In the genomic region with DNA sequence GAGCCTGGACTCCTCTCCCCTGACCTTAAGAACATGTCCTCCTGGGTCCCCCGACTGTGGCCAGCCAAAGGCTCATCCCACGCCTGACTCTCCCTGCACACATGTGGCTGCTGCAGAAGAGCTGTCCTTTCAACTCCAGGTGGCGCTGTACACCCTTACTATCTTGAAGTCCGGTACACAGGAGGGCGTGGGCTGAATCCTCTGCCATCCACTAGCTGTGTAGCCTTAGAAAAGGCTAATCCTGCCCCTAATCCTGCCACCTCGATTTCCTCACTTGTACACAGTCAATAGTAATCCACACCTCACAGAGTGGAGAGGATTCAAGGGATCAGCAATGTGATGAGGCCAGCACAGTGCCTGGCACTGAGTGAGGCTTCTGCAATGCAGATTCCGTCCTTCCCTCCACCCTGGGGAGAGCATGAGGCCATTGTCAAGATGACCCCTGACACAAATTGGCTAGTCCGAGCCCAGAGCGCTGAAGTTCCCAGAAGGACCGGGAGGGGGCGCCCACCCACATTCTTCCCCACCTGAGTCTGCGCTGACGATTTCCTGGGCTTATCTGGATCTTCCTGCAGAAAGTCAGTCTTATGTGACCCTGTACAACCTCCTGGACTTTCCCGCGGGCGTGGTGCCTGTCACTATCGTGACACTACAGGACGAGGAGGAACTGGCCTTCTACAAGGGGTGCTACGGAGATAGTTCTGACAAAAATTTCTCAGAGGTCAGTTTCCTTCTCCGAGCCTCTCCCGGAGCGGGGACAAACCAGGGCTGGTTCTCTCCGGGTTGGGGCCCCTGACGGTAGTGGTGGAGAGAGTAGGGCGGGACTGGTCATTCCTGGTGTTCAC, we compare ENCODE assay signal across 8 cellular contexts. TPM values are rescaled to one million over a fixed set of nuclear protein-coding genes. Genes with fewer than 3 reads are reported as not detected.
A peak's percentile ranks its signal among the peaks of the same experiment; 100 is the strongest.
DNase-seq lines count a peak whose midpoint lies in the region; FAIRE-seq and TF ChIP-seq lines count a peak whose summit lies in the region.

No MANE protein-coding gene starts in this region.

- peak; percentile 86 for DNase-seq in GM19239 (ENCODE audit: insufficient read length, low spot score)
- peak; percentile 68 for DNase-seq in HS-27A (ENCODE audit: low read depth)
- peak; percentile 97 for DNase-seq in OCI-M1 (lab: John Stamatoyannopoulos, UW)
- DNase-seq in activated T-helper 1 cell treated with anti-CD3 and anti-CD28 coated beads, Interleukin-12 subunit alpha, Interleukin-12 subunit beta, Interleukin-2, Interleukin-4 antibody, amounts not matched to agents 30 ng/mL and 10 ng/mL and 1 ng/mL, durations not matched to agents 14 hours and 24 hours and 36 hours (ENCODE audit: low spot score) = peak; percentile 56
- peak; percentile 82 for DNase-seq in fibroblast of pulmonary artery (ENCODE audit: low read depth)

- H3K27ac Mint-ChIP-seq in activated T-helper 1 cell treated with anti-CD3 and anti-CD28 coated beads, Interleukin-12 subunit alpha, Interleukin-12 subunit beta, Interleukin-2, Interleukin-4 antibody, amounts not matched to agents 30 ng/mL and 10 ng/mL and 1 ng/mL, durations not matched to agents 14 hours and 24 hours and 36 hours = peak overlapping the region; percentile 64
- peak overlapping the region; percentile 81 for H3K27ac Mint-ChIP-seq in stimulated activated naive CD8-positive, alpha-beta T cell treated with anti-CD3 and anti-CD28 coated beads, Interleukin-15, Interleukin-2, amounts not matched to agents 100 ng/mL and 50 ng/mL, for 24 hours

- no peaks in the 10 kb centered on the region for H3K9me2 ChIP-seq in neural cell (ENCODE audit: insufficient read depth, low read length)

- H3K4me1 Mint-ChIP-seq in activated T-helper 1 cell treated with anti-CD3 and anti-CD28 coated beads, Interleukin-12 subunit alpha, Interleukin-12 subunit beta, Interleukin-2, Interleukin-4 antibody, amounts not matched to agents 30 ng/mL and 10 ng/mL and 1 ng/mL, durations not matched to agents 14 hours and 24 hours and 36 hours (ENCODE audit: low read depth) = peaks cover 13% of the 10 kb centered on the region
- peaks cover 10% of the 10 kb centered on the region for H3K4me1 Mint-ChIP-seq in stimulated activated naive CD8-positive, alpha-beta T cell treated with anti-CD3 and anti-CD28 coated beads, Interleukin-15, Interleukin-2, amounts not matched to agents 100 ng/mL and 50 ng/mL, for 24 hours (ENCODE audit: low read depth)

- peaks cover 38% of the 10 kb centered on the region for H3K27me3 Mint-ChIP-seq in activated T-helper 1 cell treated with anti-CD3 and anti-CD28 coated beads, Interleukin-12 subunit alpha, Interleukin-12 subunit beta, Interleukin-2, Interleukin-4 antibody, amounts not matched to agents 30 ng/mL and 10 ng/mL and 1 ng/mL, durations not matched to agents 14 hours and 24 hours and 36 hours (ENCODE audit: insufficient read depth)
- peaks cover 13% of the 10 kb centered on the region for H3K27me3 Mint-ChIP-seq in stimulated activated naive CD8-positive, alpha-beta T cell treated with anti-CD3 and anti-CD28 coated beads, Interleukin-15, Interleukin-2, amounts not matched to agents 100 ng/mL and 50 ng/mL, for 24 hours

- no peaks in the 10 kb centered on the region for H3K9me3 Mint-ChIP-seq in activated T-helper 1 cell treated with anti-CD3 and anti-CD28 coated beads, Interleukin-12 subunit alpha, Interleukin-12 subunit beta, Interleukin-2, Interleukin-4 antibody, amounts not matched to agents 30 ng/mL and 10 ng/mL and 1 ng/mL, durations not matched to agents 14 hours and 24 hours and 36 hours
- no peaks in the 10 kb centered on the region for H3K9me3 Mint-ChIP-seq in stimulated activated naive CD8-positive, alpha-beta T cell treated with anti-CD3 and anti-CD28 coated beads, Interleukin-15, Interleukin-2, amounts not matched to agents 100 ng/mL and 50 ng/mL, for 24 hours

- H3K36me3 Mint-ChIP-seq in activated T-helper 1 cell treated with anti-CD3 and anti-CD28 coated beads, Interleukin-12 subunit alpha, Interleukin-12 subunit beta, Interleukin-2, Interleukin-4 antibody, amounts not matched to agents 30 ng/mL and 10 ng/mL and 1 ng/mL, durations not matched to agents 14 hours and 24 hours and 36 hours (ENCODE audit: low read depth) = peaks cover 2% of the 10 kb centered on the region
- no peaks in the 10 kb centered on the region for H3K36me3 Mint-ChIP-seq in stimulated activated naive CD8-positive, alpha-beta T cell treated with anti-CD3 and anti-CD28 coated beads, Interleukin-15, Interleukin-2, amounts not matched to agents 100 ng/mL and 50 ng/mL, for 24 hours (ENCODE audit: low read depth)

- no peak for TF ChIP-seq EP300 in neural cell (conservative IDR thresholded peaks at IDR 0.05; ENCODE audit: poor library complexity, severe bottlenecking)

- intact Hi-C loops in activated T-helper 1 cell treated with anti-CD3 and anti-CD28 coated beads, Interleukin-12 subunit alpha, Interleukin-12 subunit beta, Interleukin-2, Interleukin-4 antibody, amounts not matched to agents 30 ng/mL and 10 ng/mL and 1 ng/mL, durations not matched to agents 14 hours and 24 hours and 36 hours (cut with micrococcal nuclease) = loop anchor here (1.0 to 5.0 kb wide), 4 partner anchors 35 to 276 kb away; a partner anchor contains a TSS

- peak overlapping the region; percentile 81 for H3K4me3 Mint-ChIP-seq in activated T-helper 1 cell treated with anti-CD3 and anti-CD28 coated beads, Interleukin-12 subunit alpha, Interleukin-12 subunit beta, Interleukin-2, Interleukin-4 antibody, amounts not matched to agents 30 ng/mL and 10 ng/mL and 1 ng/mL, durations not matched to agents 14 hours and 24 hours and 36 hours
- peak overlapping the region; percentile 83 for H3K4me3 Mint-ChIP-seq in stimulated activated naive CD8-positive, alpha-beta T cell treated with anti-CD3 and anti-CD28 coated beads, Interleukin-15, Interleukin-2, amounts not matched to agents 100 ng/mL and 50 ng/mL, for 24 hours

- no peak for FAIRE-seq in GM19239 (lab: Jason Lieb, UNC)

- peaks cover 0 to 11% (median 3%) of the 10 kb centered on the region in 11 experiments; a peak in 9 of 22 replicates for H4K20me1 ChIP-seq in BLaER1 treated with 17β-estradiol and CSF1 and Interleukin-3, amounts not matched to agents 10 nM and 100 nM
- no peaks in the 10 kb centered on the region for H4K20me1 ChIP-seq in neural cell (ENCODE audit: insufficient read depth)

- H3K9ac ChIP-seq in BLaER1 treated with 17β-estradiol and CSF1 and Interleukin-3, amounts not matched to agents 10 nM and 100 nM = peak overlapping the region in 10 of 11 experiments; percentile 37 to 65 (median 58); a peak in 17 of 22 replicates
- no peak overlapping the region for H3K9ac ChIP-seq in neural cell (ENCODE audit: low read length)

- peak; percentile 43 for TF ChIP-seq RAD21 in neural cell (conservative IDR thresholded peaks at IDR 0.05)

- H3K4me2 ChIP-seq in BLaER1 treated with 17β-estradiol and CSF1 and Interleukin-3, amounts not matched to agents 10 nM and 100 nM = peak overlapping the region; percentile 81 to 97 (median 88)
- H3K4me2 ChIP-seq in neural cell (ENCODE audit: low read length) = no peak overlapping the region

- H3K27me3 ChIP-seq in BLaER1 treated with 17β-estradiol and CSF1 and Interleukin-3, amounts not matched to agents 10 nM and 100 nM = peaks cover 7 to 14% (median 11%) of the 10 kb centered on the region in 11 experiments
- H3K27me3 ChIP-seq in neural cell (ENCODE audit: insufficient read depth, low read depth, low read length) = peaks cover 37% of the 10 kb centered on the region

- no peaks in the 10 kb centered on the region for H3K36me3 ChIP-seq in BLaER1 treated with 17β-estradiol and CSF1 and Interleukin-3, amounts not matched to agents 10 nM and 100 nM
- no peaks in the 10 kb centered on the region for H3K36me3 ChIP-seq in neural cell (ENCODE audit: insufficient read depth, low read length)

- H3K4me3 ChIP-seq in BLaER1 treated with 17β-estradiol and CSF1 and Interleukin-3, amounts not matched to agents 10 nM and 100 nM = peak overlapping the region; percentile 43 to 66 (median 56)
- peak overlapping the region; percentile 48 for H3K4me3 ChIP-seq in fibroblast of pulmonary artery (replicated peaks; ENCODE audit: low read depth, low read length)
- H3K4me3 ChIP-seq in neural cell (ENCODE audit: low read length) = no peak overlapping the region

- no peaks in the 10 kb centered on the region for H3F3A ChIP-seq in neural cell (ENCODE audit: insufficient read depth, low read length, poor library complexity, severe bottlenecking)

- TF ChIP-seq CTCF in fibroblast of pulmonary artery (IDR thresholded peaks at IDR 0.05; ENCODE audit: low read length, missing control alignments) = peak; percentile 82
- peak; percentile 79 for TF ChIP-seq CTCF in neural cell (IDR thresholded peaks at IDR 0.05; ENCODE audit: poor library complexity, severe bottlenecking)

- H3K4me1 ChIP-seq in BLaER1 treated with 17β-estradiol and CSF1 and Interleukin-3, amounts not matched to agents 10 nM and 100 nM = peaks cover 21 to 37% (median 29%) of the 10 kb centered on the region in 10 experiments

- H2AFZ ChIP-seq in neural cell (ENCODE audit: low read depth, low read length) = no peak overlapping the region

- no peaks in the 10 kb centered on the region for H3K9me3 ChIP-seq in BLaER1 treated with 17β-estradiol and CSF1 and Interleukin-3, amounts not matched to agents 10 nM and 100 nM (replicated peaks in 1 of 11)
- H3K9me3 ChIP-seq in neural cell (ENCODE audit: low read length) = no peaks in the 10 kb centered on the region

- no peaks in the 10 kb centered on the region for H3K79me2 ChIP-seq in neural cell (replicated peaks; ENCODE audit: insufficient read depth, low read length)

- H3K27ac ChIP-seq in BLaER1 treated with 17β-estradiol and CSF1 and Interleukin-3, amounts not matched to agents 10 nM and 100 nM = peak overlapping the region in 3 of 11 experiments; percentile 10 to 58 (median 34); a peak in 3 of 22 replicates
- no peak overlapping the region for H3K27ac ChIP-seq in neural cell (ENCODE audit: low read length)

TF ChIP-seq in neural cell, 6 proteins besides CTCF, POLR2A, EP300 and RAD21:
- TF ChIP-seq SMC3 (conservative IDR thresholded peaks at IDR 0.05; ENCODE audit: poor library complexity) = peak; percentile 64
- TF ChIP-seq POLR2AphosphoS5 (IDR thresholded peaks at IDR 0.05) = no peak
- TF ChIP-seq TAF1 (IDR thresholded peaks at IDR 0.05; ENCODE audit: low read depth) = no peak

RNA-seq across cellular contexts. Expression of a gene that starts 47.1 kb away (rescaled TPM):
- total RNA-seq in activated T-helper 1 cell treated with anti-CD3 and anti-CD28 coated beads, Interleukin-12 subunit alpha, Interleukin-12 subunit beta, Interleukin-2, Interleukin-4 antibody, amounts not matched to agents 30 ng/mL and 10 ng/mL and 1 ng/mL, durations not matched to agents 14 hours and 24 hours and 36 hours = not detected in 2 replicates
- polyA plus RNA-seq in neural cell = 0.28 TPM in 1 of 2 replicates, not detected in the other
- polyA minus RNA-seq in neural cell = not detected in 2 replicates

RNA-seq across cellular contexts. Expression of a gene that starts 48.4 kb away (rescaled TPM):
- total RNA-seq in activated T-helper 1 cell treated with anti-CD3 and anti-CD28 coated beads, Interleukin-12 subunit alpha, Interleukin-12 subunit beta, Interleukin-2, Interleukin-4 antibody, amounts not matched to agents 30 ng/mL and 10 ng/mL and 1 ng/mL, durations not matched to agents 14 hours and 24 hours and 36 hours = 4.4 and 5.0 TPM in 2 replicates
- 106 and 111 TPM in 2 replicates for polyA plus RNA-seq in neural cell
- polyA minus RNA-seq in neural cell = 47.6 and 54.5 TPM in 2 replicates
